11 cellular contexts compared by ENCODE assay signal in the genomic region with DNA sequence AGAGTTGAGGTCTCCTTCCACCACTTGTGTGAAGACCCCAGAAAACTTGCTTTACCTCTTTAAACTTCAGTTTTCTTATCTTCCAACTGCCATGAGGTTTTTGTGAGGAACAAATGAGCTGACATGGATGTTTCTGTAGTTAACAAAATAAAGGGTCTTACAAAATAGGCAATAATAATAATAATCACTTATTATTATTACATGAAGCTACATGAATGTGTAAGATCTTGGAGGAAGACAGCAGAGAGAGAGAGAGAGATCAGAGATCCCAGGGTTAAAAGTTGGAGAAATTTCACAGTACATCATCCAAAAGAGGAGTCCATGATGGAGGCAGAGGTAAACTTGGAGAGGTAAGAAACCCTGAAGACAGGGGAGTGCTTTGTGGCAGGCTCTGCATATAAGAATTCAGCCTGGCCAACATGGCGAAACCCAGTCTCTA. TPM values are rescaled to one million over a fixed set of nuclear protein-coding genes. Genes with fewer than 3 reads are reported as not detected.
A peak's percentile ranks its signal among the peaks of the same experiment; 100 is the strongest.
DNase-seq lines count a peak whose midpoint lies in the region; ATAC-seq and TF ChIP-seq lines count a peak whose summit lies in the region.
"Had no signal": no experiment of that assay in that cellular context is flagged by ENCODE, and none has a peak within 500 bp of the region (broad histone marks: within the 10 kb centered on the region; RNA-seq: fewer than 3 reads in every experiment).

No MANE protein-coding gene starts in this region.

- no peak overlapping the region for H2AFZ ChIP-seq in KMS-11 (ENCODE audit: low read depth)

- peaks cover 29% of the 10 kb centered on the region for H3K79me2 ChIP-seq in KMS-11 (ENCODE audit: insufficient read depth, low read depth)

- TF ChIP-seq CTCF in KMS-11 (conservative IDR thresholded peaks at IDR 0.05; ENCODE audit: low read depth, low read length) (no peak), activated B cell treated with CpG ODN at 0.5 μM for 24 hours (IDR thresholded peaks at IDR 0.05) (no peak)

- no peaks in the 10 kb centered on the region for H3K9me3 Mint-ChIP-seq in activated CD4-positive, alpha-beta T cell treated with anti-CD3 and anti-CD28 coated beads for 36 hours (ENCODE audit: low read depth)
- no peaks in the 10 kb centered on the region for H3K9me3 Mint-ChIP-seq in activated B cell treated with CpG ODN at 0.5 μM for 24 hours
- H3K9me3 Mint-ChIP-seq in naive thymus-derived CD4-positive, alpha-beta T cell: no peaks in the 10 kb centered on the region
- H3K9me3 Mint-ChIP-seq: stimulated activated effector memory CD8-positive, alpha-beta T cell treated with anti-CD3 and anti-CD28 coated beads, Interleukin-12 subunit alpha, Interleukin-12 subunit beta, amount 100 ng/mL, for 72 hours had no signal

- H3K27me3 Mint-ChIP-seq in activated CD4-positive, alpha-beta T cell treated with anti-CD3 and anti-CD28 coated beads for 36 hours: no peaks in the 10 kb centered on the region
- H3K27me3 Mint-ChIP-seq in activated B cell treated with CpG ODN at 0.5 μM for 24 hours: no peaks in the 10 kb centered on the region
- H3K27me3 Mint-ChIP-seq in naive thymus-derived CD4-positive, alpha-beta T cell: no peaks in the 10 kb centered on the region

- H3K27ac Mint-ChIP-seq in activated CD4-positive, alpha-beta T cell treated with anti-CD3 and anti-CD28 coated beads for 36 hours: peak overlapping the region; percentile 73
- H3K27ac Mint-ChIP-seq in activated B cell treated with CpG ODN at 0.5 μM for 24 hours: peak overlapping the region; percentile 62
- peak overlapping the region in 6 of 9 donors; percentile 37 to 91 (median 73) for H3K27ac Mint-ChIP-seq in naive thymus-derived CD4-positive, alpha-beta T cell

- H3K4me1 Mint-ChIP-seq in activated CD4-positive, alpha-beta T cell treated with anti-CD3 and anti-CD28 coated beads for 36 hours: peaks cover 34% of the 10 kb centered on the region
- peaks cover 29% of the 10 kb centered on the region for H3K4me1 Mint-ChIP-seq in activated B cell treated with CpG ODN at 0.5 μM for 24 hours
- H3K4me1 Mint-ChIP-seq in naive thymus-derived CD4-positive, alpha-beta T cell: peaks cover 25 to 47% (median 31%) of the 10 kb centered on the region in 7 donors

- ATAC-seq in activated CD4-positive, alpha-beta T cell treated with anti-CD3 and anti-CD28 coated beads for 36 hours: no peak
- ATAC-seq in activated B cell treated with CpG ODN at 0.5 μM for 24 hours (ENCODE audit: low read depth): no peak
- ATAC-seq in naive thymus-derived CD4-positive, alpha-beta T cell: no peak

- no peaks in the 10 kb centered on the region for H3K36me3 ChIP-seq in KMS-11 (ENCODE audit: insufficient read depth)
- peaks cover 0 to 23% (median 5%) of the 10 kb centered on the region in 3 experiments for H3K36me3 ChIP-seq in naive thymus-derived CD4-positive, alpha-beta T cell (ENCODE audit: control insufficient read depth in 2 of 3, insufficient read depth in 3 of 3, low read length in 3 of 3)

- no peaks in the 10 kb centered on the region for H3K9me3 ChIP-seq in naive thymus-derived CD4-positive, alpha-beta T cell (ENCODE audit: control insufficient read depth in 2 of 3, low read length in 3 of 3)

- intact Hi-C loops in activated CD4-positive, alpha-beta T cell treated with anti-CD3 and anti-CD28 coated beads for 36 hours (cut with DNase I, micrococcal nuclease): loop anchor here in 1 of 2 experiments (5.0 kb wide), 1 partner anchor 221 kb away; the partner anchor contains the start of gene YTHDF2
- intact Hi-C loops in activated B cell treated with CpG ODN at 0.5 μM for 24 hours (cut with micrococcal nuclease): loop anchor here (5.0 kb wide), 2 partner anchors 241 to 271 kb away; no protein-coding TSS in a partner anchor
- intact Hi-C loops in naive thymus-derived CD4-positive, alpha-beta T cell (cut with micrococcal nuclease): loop anchor here in 1 of 2 donors (5.0 kb wide), 1 partner anchor 271 kb away; no protein-coding TSS in a partner anchor

- H3K9ac ChIP-seq in KMS-11: no peak overlapping the region

- H3K27me3 ChIP-seq in KMS-11 (ENCODE audit: insufficient read depth, low read depth): no peaks in the 10 kb centered on the region
- H3K27me3 ChIP-seq in naive thymus-derived CD4-positive, alpha-beta T cell (ENCODE audit: control insufficient read depth in 2 of 2, insufficient read depth in 2 of 2, low read length in 2 of 2): no peaks in the 10 kb centered on the region

- peaks cover 73% of the 10 kb centered on the region for H3K4me1 ChIP-seq in KMS-11 (ENCODE audit: low read depth, poor library complexity, severe bottlenecking)
- H3K4me1 ChIP-seq in naive thymus-derived CD4-positive, alpha-beta T cell (ENCODE audit: control insufficient read depth in 2 of 2, insufficient read depth in 2 of 2, low read length in 2 of 2): peaks cover 14% of the 10 kb centered on the region in 2 donors

- H3K27ac ChIP-seq in KMS-11: peak overlapping the region; percentile 87
- H3K27ac ChIP-seq in naive thymus-derived CD4-positive, alpha-beta T cell (ENCODE audit: low read depth, low read length): no peak overlapping the region

- peaks cover 37% of the 10 kb centered on the region for H3K36me3 Mint-ChIP-seq in activated CD4-positive, alpha-beta T cell treated with anti-CD3 and anti-CD28 coated beads for 36 hours (ENCODE audit: low read depth)
- H3K36me3 Mint-ChIP-seq in activated B cell treated with CpG ODN at 0.5 μM for 24 hours (ENCODE audit: low read depth): peaks cover 39% of the 10 kb centered on the region
- H3K36me3 Mint-ChIP-seq in naive thymus-derived CD4-positive, alpha-beta T cell: peaks cover 0 to 18% (median 13%) of the 10 kb centered on the region in 5 donors

- POLR2A ChIA-PET in activated CD4-positive, alpha-beta T cell treated with anti-CD3 and anti-CD28 coated beads for 36 hours (lab: Charles Lee): interaction anchor here (0.6 to 1.7 kb wide), 5 partner anchors 20 to 132 kb away, joined by 3 to 22 read pairs (median 5); partner anchors contain the start of genes RNU11 and TRNAU1AP
- POLR2A ChIA-PET in activated B cell treated with CpG ODN at 0.5 μM for 24 hours (lab: Charles Lee): interaction anchor here (0.7 to 5.9 kb wide), 9 partner anchors 9 to 368 kb away, joined by 3 to 85 read pairs (median 6); partner anchors contain the start of genes RCC1 and RNU11
- POLR2A ChIA-PET in naive thymus-derived CD4-positive, alpha-beta T cell (lab: Charles Lee): interaction anchor here (0.6 to 5.8 kb wide), 5 partner anchors 9 to 744 kb away, joined by 3 to 59 read pairs (median 4); partner anchors contain the start of genes RCC1 and STX12

- DNase-seq in activated CD4-positive, alpha-beta T cell treated with anti-CD3 and anti-CD28 coated beads for 36 hours: no peak
- no peak for DNase-seq in activated CD4-positive, alpha-beta T cell treated with anti-CD3 and anti-CD28 coated beads, Interleukin-2, amount 50 U/mL, for 4 hours
- DNase-seq in activated B cell treated with CpG ODN at 0.5 μM for 24 hours (no peak), NOMO-1 (lab: John Stamatoyannopoulos, UW; ENCODE audit: unreplicated experiment in 2 of 2) (no peak), 8988T (no peak), GOT3 (lab: John Stamatoyannopoulos, UW) (no peak)
- DNase-seq in naive thymus-derived CD4-positive, alpha-beta T cell: no peak
- DNase-seq: GDM1, NCI-H2171 treated with DMSO at 0.1 percent for 48 hours had no signal

- no peak overlapping the region for H3K4me3 Mint-ChIP-seq in activated CD4-positive, alpha-beta T cell treated with anti-CD3 and anti-CD28 coated beads for 36 hours
- H3K4me3 Mint-ChIP-seq in activated B cell treated with CpG ODN at 0.5 μM for 24 hours: peak overlapping the region; percentile 5
- H3K4me3 Mint-ChIP-seq in naive thymus-derived CD4-positive, alpha-beta T cell: peak overlapping the region in 3 of 10 donors; percentile 11 to 56 (median 43)

- CTCF ChIA-PET in activated CD4-positive, alpha-beta T cell treated with anti-CD3 and anti-CD28 coated beads for 36 hours (lab: Charles Lee): interaction anchor here (0.6 to 1.7 kb wide), 4 partner anchors 87 to 360 kb away, joined by 3 to 5 read pairs (median 4); no protein-coding TSS in a partner anchor
- CTCF ChIA-PET in activated B cell treated with CpG ODN at 0.5 μM for 24 hours (lab: Charles Lee): interaction anchor here (0.9 to 2.7 kb wide), 3 partner anchors 9 to 360 kb away, joined by 3 to 13 read pairs (median 8); no protein-coding TSS in a partner anchor
- CTCF ChIA-PET in naive thymus-derived CD4-positive, alpha-beta T cell (lab: Charles Lee): interaction anchor here (0.6 to 1.5 kb wide), 6 partner anchors 9 to 1347 kb away, joined by 3 to 8 read pairs (median 5); no protein-coding TSS in a partner anchor

- H3K4me2 ChIP-seq in KMS-11: peak overlapping the region; percentile 20; the same call in 1 of the 2 replicates

- no peaks in the 10 kb centered on the region for H4K20me1 ChIP-seq in KMS-11 (ENCODE audit: insufficient read depth)

- H3K4me3 ChIP-seq in KMS-11 (IDR thresholded peaks at IDR 0.05; ENCODE audit: insufficient read depth, low read depth, low read length): no peak overlapping the region
- H3K4me3 ChIP-seq in naive thymus-derived CD4-positive, alpha-beta T cell (ENCODE audit: low read length): no peak overlapping the region

RNA-seq across cellular contexts. Expression of gene RCC1, which starts 10.7 kb away (rescaled TPM):
- 100 to 1,000 TPM; 103 to 107 TPM for total RNA-seq in activated CD4-positive, alpha-beta T cell treated with anti-CD3 and anti-CD28 coated beads for 36 hours
- total RNA-seq in activated B cell treated with CpG ODN at 0.5 μM for 24 hours: 45.2 and 47.5 TPM in 2 replicates
- 10 to 100 TPM in 4 of 5 experiments, 1 to 10 TPM in 1; 9.8 to 60.7 (median 19.7) TPM for total RNA-seq in naive thymus-derived CD4-positive, alpha-beta T cell
- 10 to 100 TPM in 1 of 2 donors, 1 to 10 TPM in 1; 10.0 to 10.6 TPM for polyA plus RNA-seq in naive thymus-derived CD4-positive, alpha-beta T cell

RNA-seq across cellular contexts. Expression of gene TRNAU1AP, which starts 36.3 kb away (rescaled TPM):
- 10 to 100 TPM; 50.7 to 60.2 TPM for total RNA-seq in activated CD4-positive, alpha-beta T cell treated with anti-CD3 and anti-CD28 coated beads for 36 hours
- 36.9 and 42.0 TPM in 2 replicates for total RNA-seq in activated B cell treated with CpG ODN at 0.5 μM for 24 hours
- total RNA-seq in naive thymus-derived CD4-positive, alpha-beta T cell: 10 to 100 TPM; 27.6 to 52.5 (median 40.9) TPM
- 10 to 100 TPM; 26.5 to 29.9 TPM for polyA plus RNA-seq in naive thymus-derived CD4-positive, alpha-beta T cell
